In the genomic region with DNA sequence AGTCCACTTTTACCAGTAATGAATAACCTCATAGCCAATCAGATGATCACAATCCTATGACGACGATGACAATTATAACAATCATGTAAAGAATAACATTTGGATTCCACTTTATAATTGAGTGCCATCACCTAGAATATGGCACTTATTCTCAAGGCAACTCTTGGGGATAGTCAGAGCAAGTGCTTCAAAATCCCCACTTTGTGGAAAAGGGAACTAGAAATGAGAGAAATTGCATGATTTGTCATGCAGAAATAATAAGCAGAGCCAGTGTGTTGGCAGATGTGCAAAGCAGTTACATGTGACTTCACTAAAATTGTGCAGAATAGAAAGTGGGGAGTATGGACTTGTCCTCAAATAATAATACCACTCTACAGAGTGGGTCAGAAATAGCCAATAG, we compare ENCODE assay signal across 14 cellular contexts. TPM values are rescaled to one million over a fixed set of nuclear protein-coding genes. Genes with fewer than 3 reads are reported as not detected.
DNase-seq lines count a peak whose midpoint lies in the region; ATAC-seq, FAIRE-seq and TF ChIP-seq lines count a peak whose summit lies in the region.
"Had no signal": no experiment of that assay in that cellular context is flagged by ENCODE, and none has a peak within 500 bp of the region (broad histone marks: within the 10 kb centered on the region; RNA-seq: fewer than 3 reads in every experiment).

No MANE protein-coding gene starts in this region.

- no peaks in the 10 kb centered on the region for H3K27me3 ChIP-seq in osteoblast (ENCODE audit: insufficient read depth, low read length)
- H3K27me3 ChIP-seq: left lung, SJCRH30 had no signal

- H4K20me1 ChIP-seq in osteoblast (ENCODE audit: insufficient read depth, low read length): no peaks in the 10 kb centered on the region

- TF ChIP-seq CTCF in osteoblast (IDR thresholded peaks at IDR 0.05; ENCODE audit: extremely low read depth, low read depth, low read length): no peak

- no peaks in the 10 kb centered on the region for H3K9me3 ChIP-seq in osteoblast (ENCODE audit: low read depth, low read length)
- H3K9me3 ChIP-seq: left lung, SJCRH30 had no signal

- H3K36me3 ChIP-seq in osteoblast (ENCODE audit: insufficient read depth, low read length): no peaks in the 10 kb centered on the region
- H3K36me3 ChIP-seq: left lung, SJCRH30 had no signal

- no peaks in the 10 kb centered on the region for H3K79me2 ChIP-seq in osteoblast (ENCODE audit: insufficient read depth, low read length)

- no peak overlapping the region for H3K4me2 ChIP-seq in osteoblast (ENCODE audit: insufficient read depth, low read length)

- peak overlapping the region; percentile 6 for H3K27ac ChIP-seq in cingulate gyrus (ENCODE audit: low read depth, low read length)
- no peak overlapping the region for H3K27ac ChIP-seq in osteoblast (ENCODE audit: low read depth, low read length)
- H3K27ac ChIP-seq: left lung, SJCRH30 had no signal

- DNase-seq in hypothalamus (lab: John Stamatoyannopoulos, UW) (no peak), HTR-8/SVneo (ENCODE audit: insufficient read length, low spot score) (no peak), osteoblast (ENCODE audit: insufficient read length, low spot score, missing footprints) (no peak)
- no peak for DNase-seq in activated T-cell treated with anti-CD3 and anti-CD28 coated beads, Interleukin-2, amount 50 U/mL, for 48 hours
- DNase-seq: activated CD4-positive, alpha-beta memory T cell treated with anti-CD3 and anti-CD28 coated beads, Interleukin-2, amount 10 ng/mL, durations not matched to agents 7 days and 5 days; aorta; left lung; NCI-H2029; SJCRH30 had no signal

- no peak overlapping the region for H2AFZ ChIP-seq in osteoblast (ENCODE audit: low read length)

- no peak overlapping the region for H3K4me3 ChIP-seq in osteoblast (ENCODE audit: insufficient read depth, low read length)
- H3K4me3 ChIP-seq: left lung, SJCRH30 had no signal

- FAIRE-seq in HTR-8/SVneo (lab: Jason Lieb, UNC): no peak

- H3K4me1 ChIP-seq in osteoblast (ENCODE audit: insufficient read depth, low read length): no peaks in the 10 kb centered on the region
- H3K4me1 ChIP-seq: SJCRH30 had no signal

- ATAC-seq in GM18867 (IDR thresholded peaks at IDR 0.05; ENCODE audit: unreplicated experiment) (peak; percentile 72), GM21515 (IDR thresholded peaks at IDR 0.05; ENCODE audit: unreplicated experiment) (peak; percentile 69), HG03103 (IDR thresholded peaks at IDR 0.05; ENCODE audit: low read depth, unreplicated experiment) (peak; percentile 77)
- ATAC-seq: esophagus mucosa, left lung had no signal

RNA-seq across cellular contexts. Expression of gene FRK, which starts 41.3 kb away (rescaled TPM):
- 1.1 and 1.2 TPM in 2 replicates for total RNA-seq in osteoblast
